23 cellular contexts compared by ENCODE assay signal in genomic region chr3:48022178-48022577, GRCh38. TPM values are rescaled to one million over a fixed set of nuclear protein-coding genes. Genes with fewer than 3 reads are reported as not detected.
DNase-seq lines count a peak whose midpoint lies in the region; ATAC-seq, FAIRE-seq and TF ChIP-seq lines count a peak whose summit lies in the region.
"Had no signal": no experiment of that assay in that cellular context is flagged by ENCODE, and none has a peak within 500 bp of the region (broad histone marks: within the 10 kb centered on the region; RNA-seq: fewer than 3 reads in every experiment).

No MANE protein-coding gene starts in this region.

- TF ChIP-seq CTCF in GM12878 (IDR thresholded peaks at IDR 0.05 in 2 of 3, conservative IDR thresholded peaks at IDR 0.05 in 1 of 3; ENCODE audit: control insufficient read depth in 2 of 3, extremely low read depth in 1 of 3, insufficient read depth in 1 of 3, low read depth in 3 of 3, low read length in 3 of 3) (no peak), neural crest cell (conservative IDR thresholded peaks at IDR 0.05) (no peak), Peyer's patch (IDR thresholded peaks at IDR 0.05) (no peak)

- H3K27ac ChIP-seq in GM12878 (ENCODE audit: control insufficient read depth, insufficient read depth) = no peak overlapping the region
- H3K27ac ChIP-seq in Peyer's patch = no peak overlapping the region
- H3K27ac ChIP-seq: SJSA1 had no signal

- SMC1A ChIA-PET in GM12878 (lab: Charles Lee; ENCODE audit: uncharacterized antibody, unreplicated experiment) = interaction anchor here (1.1 to 1.5 kb wide), 3 partner anchors 10 to 129 kb away, joined by 3 to 4 read pairs (median 3); no protein-coding TSS in a partner anchor

- DNase-seq in stimulated activated naive CD8-positive, alpha-beta T cell treated with anti-CD3 and anti-CD28 coated beads, Interleukin-15, amount 100 ng/mL, for 72 hours = no peak
- no peak for DNase-seq in stimulated activated naive CD8-positive, alpha-beta T cell treated with anti-CD3 and anti-CD28 coated beads, Interleukin-15, Interleukin-2, amounts not matched to agents 100 U/mL and 50 U/mL, for 24 hours
- DNase-seq in GM12878 (ENCODE audit: low read depth, low spot score) (no peak), neural crest cell (ENCODE audit: low read depth, low spot score) (no peak), Peyer's patch (no peak)
- DNase-seq in activated naive CD4-positive, alpha-beta T cell treated with anti-CD3 and anti-CD28 coated beads for 36 hours = no peak
- DNase-seq in stimulated activated CD4-positive, alpha-beta T cell treated with anti-CD3 and anti-CD28 coated beads, Interleukin-12 subunit alpha, Interleukin-12 subunit beta, amount 100 ng/mL, for 4 hours = no peak
- DNase-seq: BE2C; Caco-2; CD4-positive, alpha-beta T cell; GDM1; Karpas-422; MG63; NCI-H1048; NCI-H1436; NCI-H1930; NCI-H345; NCI-H524 treated with DMSO at 0.1 percent for 48 hours had no signal

- no peak overlapping the region for H3K9ac ChIP-seq in GM12878 (ENCODE audit: control insufficient read depth, insufficient read depth, low read length)

- no peak overlapping the region for H2AFZ ChIP-seq in GM12878 (ENCODE audit: control insufficient read depth, low read depth, low read length)

- H3K27me3 Mint-ChIP-seq in stimulated activated naive CD8-positive, alpha-beta T cell treated with anti-CD3 and anti-CD28 coated beads, Interleukin-15, amount 100 ng/mL, for 72 hours = no peaks in the 10 kb centered on the region
- no peaks in the 10 kb centered on the region for H3K27me3 Mint-ChIP-seq in neural crest cell (ENCODE audit: low read depth)
- H3K27me3 Mint-ChIP-seq in activated naive CD4-positive, alpha-beta T cell treated with anti-CD3 and anti-CD28 coated beads for 36 hours (ENCODE audit: low read depth) = no peaks in the 10 kb centered on the region
- H3K27me3 Mint-ChIP-seq: CD4-positive, alpha-beta T cell; IgD-negative memory B cell had no signal

- no peaks in the 10 kb centered on the region for H3K36me3 Mint-ChIP-seq in neural crest cell (ENCODE audit: low read depth)
- peaks cover 2% of the 10 kb centered on the region for H3K36me3 Mint-ChIP-seq in activated naive CD4-positive, alpha-beta T cell treated with anti-CD3 and anti-CD28 coated beads for 36 hours (ENCODE audit: low read depth)

- RAD21 ChIA-PET in GM12878 (lab: Charles Lee; ENCODE audit: unreplicated experiment) = interaction anchor here (0.9 to 1.5 kb wide), 2 partner anchors 9 to 11 kb away, joined by 3 to 5 read pairs; no protein-coding TSS in a partner anchor

- peak overlapping the region; percentile 31; the same call in 1 of the 2 replicates for H3K4me2 ChIP-seq in GM12878 (ENCODE audit: control insufficient read depth, insufficient read depth)

- CTCF ChIA-PET in GM12878 (lab: Yijun Ruan, JAX) = interaction anchor here (0.6 to 1.1 kb wide), 2 partner anchors 9 to 1836 kb away, joined by 3 to 4 read pairs; no protein-coding TSS in a partner anchor
- CTCF ChIA-PET in activated naive CD4-positive, alpha-beta T cell treated with anti-CD3 and anti-CD28 coated beads for 36 hours (lab: Charles Lee) = no interaction called here

- H3K36me3 ChIP-seq in GM12878 (ENCODE audit: control insufficient read depth in 2 of 2, insufficient read depth in 2 of 2, low read length in 1 of 2) = no peaks in the 10 kb centered on the region; a peak in 1 of 4 replicates
- H3K36me3 ChIP-seq in Peyer's patch = no peaks in the 10 kb centered on the region
- H3K36me3 ChIP-seq: BE2C, HAP-1 had no signal

- ATAC-seq in stimulated activated naive CD8-positive, alpha-beta T cell treated with anti-CD3 and anti-CD28 coated beads, Interleukin-15, amount 100 ng/mL, for 72 hours = peak; percentile 48
- ATAC-seq in stimulated activated naive CD8-positive, alpha-beta T cell treated with anti-CD3 and anti-CD28 coated beads, Interleukin-15, Interleukin-2, amounts not matched to agents 100 U/mL and 50 U/mL, for 24 hours = no peak
- ATAC-seq in GM12878 (no peak), GM19023 (IDR thresholded peaks at IDR 0.05; ENCODE audit: unreplicated experiment) (no peak)

- peak overlapping the region in 1 of 2 donors; percentile 2 for H3K4me3 Mint-ChIP-seq in stimulated activated naive CD8-positive, alpha-beta T cell treated with anti-CD3 and anti-CD28 coated beads, Interleukin-15, amount 100 ng/mL, for 72 hours
- H3K4me3 Mint-ChIP-seq in neural crest cell = no peak overlapping the region
- H3K4me3 Mint-ChIP-seq in activated naive CD4-positive, alpha-beta T cell treated with anti-CD3 and anti-CD28 coated beads for 36 hours = no peak overlapping the region
- H3K4me3 Mint-ChIP-seq: CD4-positive, alpha-beta T cell had no signal

- H4K20me1 ChIP-seq in GM12878 (ENCODE audit: control insufficient read depth, insufficient read depth) = no peaks in the 10 kb centered on the region

- no peaks in the 10 kb centered on the region for H3K9me3 Mint-ChIP-seq in stimulated activated naive CD8-positive, alpha-beta T cell treated with anti-CD3 and anti-CD28 coated beads, Interleukin-15, amount 100 ng/mL, for 72 hours
- no peaks in the 10 kb centered on the region for H3K9me3 Mint-ChIP-seq in neural crest cell
- no peaks in the 10 kb centered on the region for H3K9me3 Mint-ChIP-seq in activated naive CD4-positive, alpha-beta T cell treated with anti-CD3 and anti-CD28 coated beads for 36 hours
- H3K9me3 Mint-ChIP-seq: CD4-positive, alpha-beta T cell; IgD-negative memory B cell had no signal

- no peak for FAIRE-seq in GM12878 (lab: Jason Lieb, UNC)
- FAIRE-seq: A204.1 had no signal

- intact Hi-C loops in GM12878 (cut with micrococcal nuclease; ENCODE audit: unreplicated experiment) = no loop called here
- intact Hi-C loops in activated naive CD4-positive, alpha-beta T cell treated with anti-CD3 and anti-CD28 coated beads for 36 hours (cut with micrococcal nuclease) = no loop called here

- H3K27me3 ChIP-seq in GM12878 (replicated peaks in 1 of 2; ENCODE audit: control insufficient read depth in 2 of 2, insufficient read depth in 2 of 2, low read length in 1 of 2) (no peaks in the 10 kb centered on the region), Peyer's patch (no peaks in the 10 kb centered on the region)
- H3K27me3 ChIP-seq: BE2C, MG63, SJSA1 had no signal

- POLR2A ChIA-PET in GM12878 (lab: Charles Lee) = interaction anchor here (1.0 kb wide), 1 partner anchor 14 kb away, joined by 3 read pairs; no protein-coding TSS in a partner anchor

- H3K4me1 Mint-ChIP-seq in stimulated activated naive CD8-positive, alpha-beta T cell treated with anti-CD3 and anti-CD28 coated beads, Interleukin-15, amount 100 ng/mL, for 72 hours = peaks cover 26% of the 10 kb centered on the region
- peaks cover 41% of the 10 kb centered on the region for H3K4me1 Mint-ChIP-seq in neural crest cell
- H3K4me1 Mint-ChIP-seq in activated naive CD4-positive, alpha-beta T cell treated with anti-CD3 and anti-CD28 coated beads for 36 hours (ENCODE audit: low read depth) = peaks cover 20% of the 10 kb centered on the region

- H3K79me2 ChIP-seq in GM12878 (ENCODE audit: control insufficient read depth, insufficient read depth, low read length) = peaks cover 37% of the 10 kb centered on the region

- H3K9me3 ChIP-seq in GM12878 (replicated peaks; ENCODE audit: control insufficient read depth, insufficient read depth, low read length) = no peaks in the 10 kb centered on the region
- H3K9me3 ChIP-seq in Peyer's patch = no peaks in the 10 kb centered on the region
- H3K9me3 ChIP-seq: BE2C, Caco-2, HAP-1, MG63, SJSA1 had no signal

- no peak for TF ChIP-seq EP300 in GM12878 (IDR thresholded peaks at IDR 0.05; ENCODE audit: borderline replicate concordance in 1 of 2, control insufficient read depth in 1 of 2, low read depth in 2 of 2, low read length in 2 of 2)

- TF ChIP-seq POLR2A in GM12878 (IDR thresholded peaks at IDR 0.05; ENCODE audit: low read depth, low read length) (no peak), Peyer's patch (IDR thresholded peaks at IDR 0.05) (no peak)

- peak overlapping the region in 1 of 2 donors; percentile 3 for H3K27ac Mint-ChIP-seq in stimulated activated naive CD8-positive, alpha-beta T cell treated with anti-CD3 and anti-CD28 coated beads, Interleukin-15, amount 100 ng/mL, for 72 hours
- H3K27ac Mint-ChIP-seq in neural crest cell (ENCODE audit: unreplicated experiment) = peak overlapping the region; percentile 2
- H3K27ac Mint-ChIP-seq in activated naive CD4-positive, alpha-beta T cell treated with anti-CD3 and anti-CD28 coated beads for 36 hours = no peak overlapping the region
- H3K27ac Mint-ChIP-seq: CD4-positive, alpha-beta T cell; IgD-negative memory B cell had no signal

- no peak for TF ChIP-seq RAD21 in GM12878 (IDR thresholded peaks at IDR 0.05; ENCODE audit: insufficient read depth, low read depth, low read length)

- H3K4me3 ChIP-seq in GM12878 (no peak overlapping the region), Peyer's patch (no peak overlapping the region)
- H3K4me3 ChIP-seq: HAP-1, MG63, SJSA1 had no signal

- 75% methylated on average over 4 of the region's 4 CpGs for WGBS in GM12878 (ENCODE audit: insufficient coverage, insufficient replicate concordance, low lambda C conversion rate, missing lambda C conversion rate)

- H3K4me1 ChIP-seq in GM12878 (ENCODE audit: control insufficient read depth, insufficient read depth, low read length) = peaks cover 6% of the 10 kb centered on the region
- peaks cover 0 to 32% (median 0%) of the 10 kb centered on the region in 4 donors for H3K4me1 ChIP-seq in Peyer's patch
- H3K4me1 ChIP-seq: BE2C had no signal

- in situ Hi-C loops in GM12878 (cut with MboI) = no loop called here

- BruUV-seq in GM12878 (replicated peaks; lab: Mats Ljungman, UMichigan) = no TSS peak

RNA-seq across cellular contexts. Expression of gene MAP4, which starts 6.0 kb away (rescaled TPM):
- total RNA-seq in GM12878 (2013; cell fraction: nucleolus; rRNA removed) = 186 and 198 TPM in 2 replicates
- total RNA-seq in GM12878 (2014; rRNA removed) = 31.9 and 35.6 TPM in 2 replicates
- total RNA-seq in GM12878 (2014; rRNA removed; fragmentation: Illumina TruSeq; extraction: Trizol) = 32.8 and 35.0 TPM in 2 replicates
- total RNA-seq in GM12878 (2021) = 145 and 147 TPM in 2 replicates
- 38.8 TPM for polyA plus RNA-seq in GM12878 (2011; ENCODE audit: low read depth)
- polyA plus RNA-seq in GM12878 (2011; rRNA removed) = 29.7 and 44.3 TPM in 2 replicates
- polyA plus RNA-seq in GM12878 (2011; cell fraction: cytosol; rRNA removed) = 31.4 and 39.7 TPM in 2 replicates
- 92.4 and 104 TPM in 2 replicates for polyA plus RNA-seq in GM12878 (2011; cell fraction: nucleus; rRNA removed)
- polyA plus RNA-seq in GM12878 (2012) = 74.5 and 85.2 TPM in 2 replicates
- 80.0 and 85.6 TPM in 2 replicates for polyA plus RNA-seq in GM12878 (2014; fragmentation: Illumina TruSeq; extraction: Trizol)
- polyA plus RNA-seq in GM12878 (2014; fragmentation: Nextera tagmentation; extraction: Ambion mirVana) = 10 to 100 TPM; 22.2 to 29.1 TPM
- polyA plus RNA-seq in GM12878 (2014; rRNA removed) = 50.1 and 65.0 TPM in 2 replicates
- polyA plus RNA-seq in GM12878 (2016; fragmentation: Nextera tagmentation; extraction: Ambion mirVana) = 10 to 100 TPM; 95.9 to 96.4 TPM
- 42.6 and 45.9 TPM in 2 replicates for polyA minus RNA-seq in GM12878 (2011; rRNA and poly(A)+ RNA removed)
- 32.7 and 39.6 TPM in 2 replicates for polyA minus RNA-seq in GM12878 (2011; cell fraction: cytosol; rRNA and poly(A)+ RNA removed)
- 23.9 and 44.0 TPM in 2 replicates for polyA minus RNA-seq in GM12878 (2011; cell fraction: nucleus; rRNA and poly(A)+ RNA removed)
- 141 and 150 TPM in 2 replicates for total RNA-seq in neural crest cell
- total RNA-seq in Peyer's patch = 100 to 1,000 TPM in 1 of 4 donors, 10 to 100 TPM in 3; 55.0 to 171 (median 89.3) TPM
- 10 to 100 TPM; 75.9 to 78.2 TPM for total RNA-seq in activated naive CD4-positive, alpha-beta T cell treated with anti-CD3 and anti-CD28 coated beads for 36 hours
